1 cellular context compared by ENCODE assay signal in the genomic region with DNA sequence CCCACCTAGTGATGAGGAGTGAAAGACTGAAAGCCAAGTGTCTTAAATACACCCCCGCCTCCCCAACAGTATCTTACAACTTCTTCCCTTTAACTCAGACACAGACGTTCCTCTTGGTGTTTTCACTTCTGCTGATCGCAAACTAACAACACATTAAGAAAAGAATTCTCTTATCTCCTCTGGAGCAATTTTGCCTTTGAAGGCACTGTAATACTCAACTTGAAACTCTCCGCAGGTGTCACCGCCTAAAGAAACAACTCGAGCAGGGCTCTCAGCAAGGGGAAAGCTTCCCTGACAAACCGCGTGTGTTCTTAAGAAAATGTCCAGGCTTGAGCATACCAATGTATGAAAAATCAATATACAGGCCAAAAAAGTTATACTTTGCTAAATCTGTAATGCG.
TF ChIP-seq lines count a peak whose summit lies in the region.

No MANE protein-coding gene starts in this region.

TF ChIP-seq in HepG2, 621 proteins besides CTCF, POLR2A, EP300 and RAD21 (continued from another document):
- TF ChIP-seq NONO (IDR thresholded peaks at IDR 0.05) (no peak), NONO (CRISPR knock-in tag; conservative IDR thresholded peaks at IDR 0.05) (no peak), PAWR (CRISPR knock-in tag; IDR thresholded peaks at IDR 0.05; ENCODE audit: borderline replicate concordance) (no peak), SETDB1 (CRISPR knock-in tag; IDR thresholded peaks at IDR 0.05; ENCODE audit: borderline replicate concordance) (no peak)
